15 cellular contexts compared by ENCODE assay signal in the genomic region with DNA sequence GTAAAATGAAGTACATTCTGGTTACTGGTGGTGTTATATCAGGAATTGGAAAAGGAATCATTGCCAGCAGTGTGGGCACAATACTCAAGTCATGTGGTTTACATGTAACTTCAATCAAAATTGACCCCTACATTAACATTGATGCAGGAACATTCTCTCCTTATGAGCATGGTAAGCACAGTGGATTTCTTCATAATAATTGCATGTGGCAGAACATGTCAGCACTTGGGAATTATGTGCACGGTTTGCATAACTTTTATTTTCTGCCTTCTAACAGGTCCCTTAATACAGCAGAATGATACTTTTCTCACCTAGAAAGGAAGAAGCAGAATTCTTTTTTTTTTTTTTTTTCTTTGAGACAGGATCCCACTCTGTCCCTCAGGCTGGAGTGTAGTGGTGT. TPM values are rescaled to one million over a fixed set of nuclear protein-coding genes. Genes with fewer than 3 reads are reported as not detected.
A peak's percentile ranks its signal among the peaks of the same experiment; 100 is the strongest.
DNase-seq lines count a peak whose midpoint lies in the region; ATAC-seq and TF ChIP-seq lines count a peak whose summit lies in the region.
"Had no signal": no experiment of that assay in that cellular context is flagged by ENCODE, and none has a peak within 500 bp of the region (broad histone marks: within the 10 kb centered on the region; RNA-seq: fewer than 3 reads in every experiment).

No MANE protein-coding gene starts in this region.

- H2BK5ac ChIP-seq in trophoblast cell (ENCODE audit: low read depth, low read length, poor library complexity), result no peak overlapping the region

- H3K27ac ChIP-seq in A673 (ENCODE audit: low read depth, low read length, poor library complexity, severe bottlenecking), result peak overlapping the region; percentile 11
- peak overlapping the region; percentile 85 to 96 for H3K27ac ChIP-seq in ascending aorta
- H3K27ac ChIP-seq in trophoblast cell (ENCODE audit: low read depth, low read length), result no peak overlapping the region
- H3K27ac ChIP-seq in caudate nucleus (ENCODE audit: low read depth, low read length), result no peak overlapping the region

- H3K27ac Mint-ChIP-seq in HFFc6, result peak overlapping the region; percentile 61

- H3K27me3 ChIP-seq in A673 (replicated peaks; ENCODE audit: insufficient read depth, low read depth, low read length, poor library complexity), result no peaks in the 10 kb centered on the region
- no peaks in the 10 kb centered on the region for H3K27me3 ChIP-seq in ascending aorta
- no peaks in the 10 kb centered on the region for H3K27me3 ChIP-seq in trophoblast cell (ENCODE audit: insufficient read depth, low read length)

- no peak overlapping the region for H4K91ac ChIP-seq in trophoblast cell (ENCODE audit: low read depth, low read length)

- no peak overlapping the region for H2AFZ ChIP-seq in trophoblast cell (ENCODE audit: insufficient read depth, low read length, poor library complexity)

- H3K36me3 Mint-ChIP-seq in HFFc6 (ENCODE audit: low read depth), result peaks cover 66% of the 10 kb centered on the region

- no peak overlapping the region for H2AK5ac ChIP-seq in trophoblast cell (ENCODE audit: low read length)

- CTCF ChIA-PET in A673 (lab: Charles Lee), result no interaction called here

- H3K23ac ChIP-seq in trophoblast cell (ENCODE audit: low read length), result no peak overlapping the region

- no peak overlapping the region for H3K18ac ChIP-seq in trophoblast cell (ENCODE audit: low read length)

- H3K4me3 Mint-ChIP-seq in HFFc6, result peak overlapping the region; percentile 96

- no peak overlapping the region for H3K14ac ChIP-seq in trophoblast cell (ENCODE audit: low read length)

- H3K79me2 ChIP-seq in trophoblast cell (ENCODE audit: control insufficient read depth, insufficient read depth, low read length, poor library complexity), result peaks cover 22% of the 10 kb centered on the region

- H3K79me1 ChIP-seq in trophoblast cell (ENCODE audit: low read length), result peaks cover 19% of the 10 kb centered on the region

- TF ChIP-seq CTCF in A673 (conservative IDR thresholded peaks at IDR 0.05; ENCODE audit: low read depth, low read length), result no peak
- TF ChIP-seq CTCF in HFFc6 (IDR thresholded peaks at IDR 0.05), result no peak
- no peak for TF ChIP-seq CTCF in ascending aorta (IDR thresholded peaks at IDR 0.05)

- peak overlapping the region; percentile 40 for H3K4ac ChIP-seq in trophoblast cell (ENCODE audit: low read depth, low read length)

- H2BK120ac ChIP-seq in trophoblast cell (ENCODE audit: insufficient read depth, low read length, poor library complexity), result no peak overlapping the region

- POLR2A ChIA-PET in A673 (lab: Charles Lee; ENCODE audit: low non-redundant PET), result no interaction called here

- no peak overlapping the region for H4K8ac ChIP-seq in trophoblast cell (ENCODE audit: low read depth, low read length)

- no peaks in the 10 kb centered on the region for H3K27me3 Mint-ChIP-seq in HFFc6 (ENCODE audit: insufficient read depth)

- no peak overlapping the region for H3K9ac ChIP-seq in trophoblast cell (ENCODE audit: low read length)

- peaks cover 49% of the 10 kb centered on the region for H3K36me3 ChIP-seq in A673 (ENCODE audit: insufficient read depth, low read length, poor library complexity, severe bottlenecking)
- H3K36me3 ChIP-seq in ascending aorta, result peaks cover 21 to 44% of the 10 kb centered on the region in 2 donors
- peaks cover 17 to 34% of the 10 kb centered on the region in 2 experiments for H3K36me3 ChIP-seq in trophoblast cell (ENCODE audit: control insufficient read depth in 1 of 2, insufficient read depth in 2 of 2, low read length in 2 of 2)

- H3K4me3 ChIP-seq in A673 (ENCODE audit: low read depth, low read length, poor library complexity, severe bottlenecking), result no peak overlapping the region
- peak overlapping the region; percentile 23 to 78 for H3K4me3 ChIP-seq in ascending aorta
- H3K4me3 ChIP-seq in trophoblast cell (ENCODE audit: low read depth, low read length), result no peak overlapping the region

- WGBS in trophoblast cell (ENCODE audit: extremely low coverage, insufficient coverage, insufficient read length), result no CpG with 5 or more reads among the region's 1 CpG

- ATAC-seq in HG02970 (IDR thresholded peaks at IDR 0.05; ENCODE audit: low FRiP score, unreplicated experiment) (no peak), GM19023 (IDR thresholded peaks at IDR 0.05; ENCODE audit: unreplicated experiment) (no peak)
- ATAC-seq: esophagus mucosa, HepG2 had no signal

- H3K4me2 ChIP-seq in trophoblast cell (ENCODE audit: low read length), result no peak overlapping the region

- H3K4me1 ChIP-seq in A673 (ENCODE audit: insufficient read depth, low read length, poor library complexity, severe bottlenecking) (peaks cover 10% of the 10 kb centered on the region), ascending aorta (peaks cover 11 to 39% of the 10 kb centered on the region in 2 donors), trophoblast cell (ENCODE audit: control insufficient read depth in 1 of 2, insufficient read depth in 2 of 2, low read length in 2 of 2) (peaks cover 10 to 13% of the 10 kb centered on the region in 2 experiments)

- no peak overlapping the region for H4K12ac ChIP-seq in trophoblast cell (ENCODE audit: low read depth, low read length)

- H3K4me1 Mint-ChIP-seq in HFFc6 (ENCODE audit: low read depth), result peaks cover 84% of the 10 kb centered on the region

- H3K9me3 ChIP-seq in A673 (ENCODE audit: low read depth, low read length, poor library complexity, severe bottlenecking) (no peaks in the 10 kb centered on the region), ascending aorta (no peaks in the 10 kb centered on the region), trophoblast cell (ENCODE audit: insufficient read depth, low read depth, low read length) (no peaks in the 10 kb centered on the region)

- no peak overlapping the region for H2BK12ac ChIP-seq in trophoblast cell (ENCODE audit: low read length)

- DNase-seq in A673 (ENCODE audit: low spot score) (no peak), HFFc6 (no peak), ascending aorta (ENCODE audit: low spot score in 2 of 2) (no peak), trophoblast cell (no peak), caudate nucleus (lab: John Stamatoyannopoulos, UW) (no peak), D341Med (ENCODE audit: low spot score) (no peak)
- DNase-seq: activated CD4-positive, CD25-positive, alpha-beta regulatory T cell; aorta; cortex of kidney; NCI-H69; stimulated activated CD4-positive, alpha-beta T cell treated with anti-CD3 and anti-CD28 coated beads, Interleukin-4, amount 100 ng/mL, for 24 hours had no signal

- BruUV-seq in A673 (replicated peaks; lab: Mats Ljungman, UMichigan), result no TSS peak

- no peaks in the 10 kb centered on the region for H3K9me3 Mint-ChIP-seq in HFFc6

- intact Hi-C loops in A673 (cut with micrococcal nuclease; ENCODE audit: unreplicated experiment) (no loop called here), ascending aorta (cut with DNase I) (loop anchor here (5.0 to 10.0 kb wide), 4 partner anchors 64 to 382 kb away; partner anchors contain the start of gene FOXO6)

RNA-seq across cellular contexts. Expression of gene CTPS1, which starts 3.8 kb away (rescaled TPM):
- 126 and 139 TPM in 2 replicates for total RNA-seq in A673 (2021)
- total RNA-seq in HFFc6 (2021; fragmentation: NEBNext Ultra II Directional; extraction: Animal tissue kit (Norgen Biotek cat#: 25700)), result 100 to 1,000 TPM in 1 of 6 experiments, 10 to 100 TPM in 5; 89.3 to 125 (median 91.6) TPM
- total RNA-seq in ascending aorta, result 33.0 TPM
- polyA plus RNA-seq in trophoblast cell (2013), result 47.2 and 52.9 TPM in 2 replicates

RNA-seq across cellular contexts. Expression of gene SLFNL1, which starts 38.2 kb away (rescaled TPM):
- 0.37 and 0.39 TPM in 2 replicates for total RNA-seq in A673 (2021)
- total RNA-seq in HFFc6 (2021; fragmentation: NEBNext Ultra II Directional; extraction: Animal tissue kit (Norgen Biotek cat#: 25700)), result under 1 TPM in 4 of 6 experiments, not detected in 2; 0.07 to 0.17 (median 0.11) TPM
- not detected for total RNA-seq in ascending aorta
- 0.05 and 0.08 TPM in 2 replicates for polyA plus RNA-seq in trophoblast cell (2013)

Comparison
In these comparisons a context has a peak if more than half of its experiments do, and no peak if none do; other contexts are left out.
1. H3K27ac ChIP-seq: peak in A673 (single experiment) and ascending aorta (2 of 2); none in trophoblast cell (single experiment) and caudate nucleus (single experiment).
2. H3K4me3 ChIP-seq: peak in ascending aorta (2 of 2); none in A673 (single experiment) and trophoblast cell (single experiment).